ENCODE assay signal across 8 cellular contexts in the genomic region with DNA sequence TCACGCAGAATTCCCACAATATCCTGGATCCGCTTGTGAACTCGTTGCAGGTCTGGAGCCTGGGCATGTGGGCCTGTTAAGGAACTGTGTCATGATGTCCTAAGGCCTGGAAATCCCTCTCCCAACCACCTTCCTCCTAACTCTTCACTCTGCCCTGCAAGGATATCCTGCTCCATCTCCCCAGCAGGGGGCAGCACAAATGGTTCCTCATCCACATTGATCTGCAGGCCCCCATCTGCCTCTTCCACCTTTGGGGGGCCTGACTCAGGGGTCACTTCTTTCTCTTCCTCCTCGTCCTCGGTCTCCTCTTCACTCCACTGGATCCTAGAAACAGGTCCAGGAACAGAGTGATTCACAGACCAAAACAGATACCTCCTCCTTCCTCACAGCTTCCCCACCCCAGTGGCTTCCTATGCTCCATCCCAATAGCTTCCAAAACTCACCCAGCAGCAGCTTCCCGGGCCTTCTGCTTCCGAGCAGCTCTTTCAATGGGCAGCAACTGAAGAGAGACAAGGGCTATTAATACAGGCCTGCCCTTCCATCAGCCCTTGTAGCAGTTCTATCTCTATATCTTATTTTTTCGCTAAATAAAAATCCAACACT. TPM values are rescaled to one million over a fixed set of nuclear protein-coding genes. Genes with fewer than 3 reads are reported as not detected.
A peak's percentile ranks its signal among the peaks of the same experiment; 100 is the strongest.
DNase-seq lines count a peak whose midpoint lies in the region; ATAC-seq, FAIRE-seq and TF ChIP-seq lines count a peak whose summit lies in the region.

No MANE protein-coding gene starts in this region.

- H3K4me1 ChIP-seq in keratinocyte (ENCODE audit: control insufficient read depth, extremely low read depth, insufficient read depth, low read length): peaks cover 5% of the 10 kb centered on the region

- no peaks in the 10 kb centered on the region for H3K9me3 ChIP-seq in keratinocyte (ENCODE audit: control insufficient read depth, low read depth, low read length)

- no peak overlapping the region for H3K9ac ChIP-seq in keratinocyte (ENCODE audit: control insufficient read depth, extremely low read depth, insufficient read depth, low read length)

- dilution Hi-C loops in keratinocyte (cut with MboI; ENCODE audit: extremely low pct_ligation_motif_present, low sequenced_read_pairs): no loop called here

- H3K4me3 ChIP-seq in keratinocyte (ENCODE audit: control insufficient read depth in 2 of 3, extremely low read depth in 1 of 3, insufficient read depth in 2 of 3, low read depth in 1 of 3, low read length in 3 of 3): no peak overlapping the region

- H3K9me1 ChIP-seq in keratinocyte (ENCODE audit: control insufficient read depth, extremely low read depth, insufficient read depth, low read length): no peaks in the 10 kb centered on the region

- FAIRE-seq in keratinocyte (lab: Jason Lieb, UNC): no peak

- TF ChIP-seq CTCF in keratinocyte (optimal IDR thresholded peaks at IDR 0.05 in 1 of 3, IDR thresholded peaks at IDR 0.05 in 1 of 3, conservative IDR thresholded peaks at IDR 0.05 in 1 of 3; ENCODE audit: extremely low read depth in 1 of 3, insufficient read depth in 2 of 3, low read length in 3 of 3): peak; percentile 80 to 92 (median 89)

- H2AFZ ChIP-seq in keratinocyte (ENCODE audit: control insufficient read depth, low read length): no peak overlapping the region

- H3K27me3 ChIP-seq in keratinocyte (ENCODE audit: control insufficient read depth, extremely low read depth, insufficient read depth, low read length): no peaks in the 10 kb centered on the region

- H3K36me3 ChIP-seq in keratinocyte (ENCODE audit: control insufficient read depth in 2 of 2, extremely low read depth in 1 of 2, insufficient read depth in 2 of 2, low read length in 2 of 2): peaks cover 54 to 56% of the 10 kb centered on the region in 2 experiments

- peaks cover 47% of the 10 kb centered on the region for H3K79me2 ChIP-seq in keratinocyte (ENCODE audit: control insufficient read depth, insufficient read depth, low read length)

- peak; percentile 37 for DNase-seq in COLO668 (lab: John Stamatoyannopoulos, UW; ENCODE audit: unreplicated experiment)
- DNase-seq in HUDEP-2 (lab: John Stamatoyannopoulos, UW; ENCODE audit: unreplicated experiment in 76 of 76): peak in 54 of 76 experiments; percentile 3 to 67 (median 34)
- DNase-seq in T-helper 2 cell: peak; percentile 36 to 57 (median 48)
- DNase-seq in amniotic epithelial cell (ENCODE audit: low read depth): peak; percentile 35
- no peak for DNase-seq in keratinocyte (ENCODE audit: low read depth, low spot score)
- DNase-seq in stimulated activated CD8-positive, alpha-beta memory T cell treated with anti-CD3 and anti-CD28 coated beads, Interleukin-12 subunit alpha, Interleukin-12 subunit beta, amount 100 ng/mL, for 1 hour (ENCODE audit: low read depth): peak; percentile 51
- no peak for DNase-seq in midbrain (lab: John Stamatoyannopoulos, UW)

- ATAC-seq in HG03432 (IDR thresholded peaks at IDR 0.05; ENCODE audit: unreplicated experiment): no peak

- no peak overlapping the region for H3K4me2 ChIP-seq in keratinocyte (ENCODE audit: control insufficient read depth, extremely low read depth, insufficient read depth, low read depth, low read length)

- H3K27ac ChIP-seq in keratinocyte (ENCODE audit: control insufficient read depth, insufficient read depth, low read length): no peak overlapping the region

- no peaks in the 10 kb centered on the region for H4K20me1 ChIP-seq in keratinocyte (ENCODE audit: control insufficient read depth, extremely low read depth, insufficient read depth, low read length)

RNA-seq across cellular contexts. Expression of gene NOP2, which starts 4.5 kb away (rescaled TPM):
- 85.9 to 108 TPM (median 94.4 TPM) in 3 replicates for polyA plus RNA-seq in keratinocyte
- 80.5 TPM for polyA plus RNA-seq in keratinocyte (2011; ENCODE audit: low read depth)
- 47.6 and 60.9 TPM in 2 replicates for polyA plus RNA-seq in keratinocyte (2011; cell fraction: cytosol; rRNA removed)
- 204 and 213 TPM in 2 replicates for polyA plus RNA-seq in keratinocyte (2011; cell fraction: nucleus; rRNA removed)
- 43.9 and 68.1 TPM in 2 replicates for polyA plus RNA-seq in keratinocyte (2012; ENCODE audit: low replicate concordance)
- polyA minus RNA-seq in keratinocyte: 42.4 to 61.1 TPM (median 42.9 TPM) in 3 replicates
- polyA minus RNA-seq in keratinocyte (2011; cell fraction: cytosol; rRNA and poly(A)+ RNA removed): 31.8 TPM
- 46.1 and 59.3 TPM in 2 replicates for polyA minus RNA-seq in keratinocyte (2011; cell fraction: nucleus; rRNA and poly(A)+ RNA removed)

RNA-seq across cellular contexts. Expression of gene IFFO1, which starts 7.7 kb away (rescaled TPM):
- 0.67 to 1.0 TPM (median 0.75 TPM) in 3 replicates for polyA plus RNA-seq in keratinocyte
- polyA plus RNA-seq in keratinocyte (2011; ENCODE audit: low read depth): 0.12 TPM
- 0.28 and 0.70 TPM in 2 replicates for polyA plus RNA-seq in keratinocyte (2011; cell fraction: cytosol; rRNA removed)
- 1.0 and 1.3 TPM in 2 replicates for polyA plus RNA-seq in keratinocyte (2011; cell fraction: nucleus; rRNA removed)
- polyA plus RNA-seq in keratinocyte (2012; ENCODE audit: low replicate concordance): 0.24 and 0.58 TPM in 2 replicates
- 0.30 to 0.80 TPM (median 0.53 TPM) in 3 replicates for polyA minus RNA-seq in keratinocyte
- not detected for polyA minus RNA-seq in keratinocyte (2011; cell fraction: cytosol; rRNA and poly(A)+ RNA removed)
- polyA minus RNA-seq in keratinocyte (2011; cell fraction: nucleus; rRNA and poly(A)+ RNA removed): 0.62 and 0.84 TPM in 2 replicates

RNA-seq across cellular contexts. Expression of gene GAPDH, which starts 29.2 kb away (rescaled TPM):
- 8,390 to 11,361 TPM (median 8,495 TPM) in 3 replicates for polyA plus RNA-seq in keratinocyte
- 464 TPM for polyA plus RNA-seq in keratinocyte (2011; ENCODE audit: low read depth)
- polyA plus RNA-seq in keratinocyte (2011; cell fraction: cytosol; rRNA removed): 9,909 and 15,796 TPM in 2 replicates
- polyA plus RNA-seq in keratinocyte (2011; cell fraction: nucleus; rRNA removed): 2,407 and 3,190 TPM in 2 replicates
- 2,657 and 5,888 TPM in 2 replicates for polyA plus RNA-seq in keratinocyte (2012; ENCODE audit: low replicate concordance)
- polyA minus RNA-seq in keratinocyte: 9,189 to 16,538 TPM (median 11,739 TPM) in 3 replicates
- polyA minus RNA-seq in keratinocyte (2011; cell fraction: cytosol; rRNA and poly(A)+ RNA removed): 9,400 TPM
- polyA minus RNA-seq in keratinocyte (2011; cell fraction: nucleus; rRNA and poly(A)+ RNA removed): 1,390 and 1,424 TPM in 2 replicates

RNA-seq across cellular contexts. Expression of gene CHD4, which starts 43.6 kb away (rescaled TPM):
- 79.7 to 93.1 TPM (median 81.2 TPM) in 3 replicates for polyA plus RNA-seq in keratinocyte
- 360 TPM for polyA plus RNA-seq in keratinocyte (2011; ENCODE audit: low read depth)
- polyA plus RNA-seq in keratinocyte (2011; cell fraction: cytosol; rRNA removed): 77.1 and 92.5 TPM in 2 replicates
- polyA plus RNA-seq in keratinocyte (2011; cell fraction: nucleus; rRNA removed): 223 and 264 TPM in 2 replicates
- 101 and 119 TPM in 2 replicates for polyA plus RNA-seq in keratinocyte (2012; ENCODE audit: low replicate concordance)
- 180 to 319 TPM (median 235 TPM) in 3 replicates for polyA minus RNA-seq in keratinocyte
- polyA minus RNA-seq in keratinocyte (2011; cell fraction: cytosol; rRNA and poly(A)+ RNA removed): 112 TPM
- 108 and 190 TPM in 2 replicates for polyA minus RNA-seq in keratinocyte (2011; cell fraction: nucleus; rRNA and poly(A)+ RNA removed)

Comparison
In these comparisons a context has a peak if more than half of its experiments do, and no peak if none do; other contexts are left out.
1. DNase-seq: peak in COLO668 (single experiment), HUDEP-2 (54 of 76), T-helper 2 cell (5 of 5), amniotic epithelial cell (single experiment) and stimulated activated CD8-positive, alpha-beta memory T cell treated with anti-CD3 and anti-CD28 coated beads, Interleukin-12 subunit alpha, Interleukin-12 subunit beta, amount 100 ng/mL, for 1 hour (single experiment); none in keratinocyte (single experiment) and midbrain (single experiment).